Comparison of ENCODE assay signal across 17 cellular contexts in genomic region chr1:246728311-246728710, GRCh38. TPM values are rescaled to one million over a fixed set of nuclear protein-coding genes. Genes with fewer than 3 reads are reported as not detected.
DNase-seq lines count a peak whose midpoint lies in the region; ATAC-seq, FAIRE-seq and TF ChIP-seq lines count a peak whose summit lies in the region.
"Had no signal": no experiment of that assay in that cellular context is flagged by ENCODE, and none has a peak within 500 bp of the region (broad histone marks: within the 10 kb centered on the region; RNA-seq: fewer than 3 reads in every experiment).

No MANE protein-coding gene starts in this region.

- intact Hi-C loops in Calu3 (cut with micrococcal nuclease; ENCODE audit: unreplicated experiment): no loop called here
- intact Hi-C loops in thyroid gland (cut with DNase I): no loop called here

- H4K20me1 ChIP-seq in astrocyte (ENCODE audit: insufficient read depth, low read length): no peaks in the 10 kb centered on the region

- H3K36me3 Mint-ChIP-seq in Calu3 (ENCODE audit: insufficient read depth, unreplicated experiment) (peaks cover 28% of the 10 kb centered on the region), astrocyte (ENCODE audit: low read depth, unreplicated experiment) (peaks cover 33% of the 10 kb centered on the region)

- no peak overlapping the region for H3K4me2 ChIP-seq in astrocyte (ENCODE audit: low read length)

- H3K9me3 ChIP-seq in astrocyte (ENCODE audit: insufficient read depth, low read depth, low read length) (no peaks in the 10 kb centered on the region), thyroid gland (no peaks in the 10 kb centered on the region)

- FAIRE-seq in astrocyte (lab: Jason Lieb, UNC): no peak
- FAIRE-seq: G401.6, GM12891 had no signal

- H3K4me1 ChIP-seq in astrocyte (ENCODE audit: insufficient read depth, low read length) (peaks cover 11% of the 10 kb centered on the region), thyroid gland (peaks cover 0 to 8% of the 10 kb centered on the region in 2 donors)

- 67 to 76% methylated on average over 4 of the region's 4 CpGs for WGBS in thyroid gland, 2 donors

- ATAC-seq in HG03095 (IDR thresholded peaks at IDR 0.05; ENCODE audit: unreplicated experiment) (no peak), GM21576 (IDR thresholded peaks at IDR 0.05; ENCODE audit: unreplicated experiment) (no peak)

- no peak overlapping the region for H2AFZ ChIP-seq in astrocyte (ENCODE audit: low read depth, low read length)

- H3K27ac Mint-ChIP-seq in Calu3 (ENCODE audit: unreplicated experiment): peak overlapping the region; percentile 16
- peak overlapping the region; percentile 87 for H3K27ac Mint-ChIP-seq in astrocyte (ENCODE audit: unreplicated experiment)

- H3K9ac ChIP-seq in astrocyte (ENCODE audit: low read length): no peak overlapping the region

- H3K27ac ChIP-seq in astrocyte (ENCODE audit: low read depth, low read length) (peak overlapping the region; percentile 47), thyroid gland (peak overlapping the region; percentile 56 to 67 (median 63))
- H3K27ac ChIP-seq: C4-2B had no signal

- H3K27me3 Mint-ChIP-seq in Calu3 (ENCODE audit: unreplicated experiment): no peaks in the 10 kb centered on the region
- no peaks in the 10 kb centered on the region for H3K27me3 Mint-ChIP-seq in astrocyte (ENCODE audit: low read depth, unreplicated experiment)

- TF ChIP-seq CTCF in Calu3 (IDR thresholded peaks at IDR 0.05; ENCODE audit: unreplicated experiment) (no peak), astrocyte (IDR thresholded peaks at IDR 0.05; ENCODE audit: insufficient read depth, low read depth, low read length) (no peak), thyroid gland (IDR thresholded peaks at IDR 0.05) (no peak)

- TF ChIP-seq POLR2A in thyroid gland (IDR thresholded peaks at IDR 0.05): peak in 1 of 2 donors; percentile 18

- H3K4me3 ChIP-seq in astrocyte (ENCODE audit: insufficient read depth, low read depth, low read length) (no peak overlapping the region), thyroid gland (replicated peaks in 1 of 3) (no peak overlapping the region)
- H3K4me3 ChIP-seq: HAP-1 had no signal

- H3K36me3 ChIP-seq in astrocyte (ENCODE audit: insufficient read depth, low read length): peaks cover 29% of the 10 kb centered on the region
- H3K36me3 ChIP-seq in thyroid gland: peaks cover 5 to 9% of the 10 kb centered on the region in 2 donors

- BruUV-seq in Calu3 (replicated peaks; lab: Mats Ljungman, UMichigan): no TSS peak

- H3K4me3 Mint-ChIP-seq in Calu3 (ENCODE audit: low read depth, unreplicated experiment) (no peak overlapping the region), astrocyte (ENCODE audit: unreplicated experiment) (no peak overlapping the region)

- CTCF ChIA-PET in Calu3 (lab: Charles Lee): interaction anchor here (0.5 kb wide), 1 partner anchor 17 kb away, joined by 6 read pairs; no protein-coding TSS in a partner anchor

- DNase-seq in Calu3: no peak
- peak; percentile 78 for DNase-seq in astrocyte (ENCODE audit: low read depth)
- peak; percentile 79 for DNase-seq in iris pigment epithelial cell (ENCODE audit: low read depth)
- peak; percentile 22 to 57 for DNase-seq in thyroid gland
- no peak for DNase-seq in NCI-H446 treated with DMSO at 0.1 percent for 48 hours (lab: John Stamatoyannopoulos, UW)
- DNase-seq: COR-L47, DMS53, KBM-7, NCI-H1092, NCI-H2107, NCI-H774 had no signal

- H3K9me3 Mint-ChIP-seq in Calu3 (ENCODE audit: low read depth, unreplicated experiment): no peaks in the 10 kb centered on the region
- H3K9me3 Mint-ChIP-seq in astrocyte (ENCODE audit: unreplicated experiment): peaks cover 14% of the 10 kb centered on the region

- H3K27me3 ChIP-seq in astrocyte (ENCODE audit: insufficient read depth, low read length) (no peaks in the 10 kb centered on the region), thyroid gland (no peaks in the 10 kb centered on the region)

- H3K4me1 Mint-ChIP-seq in Calu3 (ENCODE audit: low read depth, unreplicated experiment) (peaks cover 45% of the 10 kb centered on the region), astrocyte (ENCODE audit: low read depth, unreplicated experiment) (peaks cover 15% of the 10 kb centered on the region)

- peaks cover 30% of the 10 kb centered on the region for H3K79me2 ChIP-seq in astrocyte (ENCODE audit: insufficient read depth, low read length)

RNA-seq across cellular contexts. Expression of gene SCCPDH, which starts 4.1 kb away (rescaled TPM):
- total RNA-seq in Calu3 (2022): 36.0 and 40.0 TPM in 2 replicates
- total RNA-seq in astrocyte: 23.9 and 25.0 TPM in 2 replicates
- total RNA-seq in thyroid gland: 10 to 100 TPM; 30.0 to 37.8 (median 32.9) TPM

Comparison
In these comparisons a context has a peak if more than half of its experiments do, and no peak if none do; other contexts are left out.
1. DNase-seq: peak in astrocyte (single experiment), iris pigment epithelial cell (single experiment) and thyroid gland (2 of 2); none in Calu3 (single experiment) and NCI-H446 treated with DMSO at 0.1 percent for 48 hours (single experiment).